In the genomic region with DNA sequence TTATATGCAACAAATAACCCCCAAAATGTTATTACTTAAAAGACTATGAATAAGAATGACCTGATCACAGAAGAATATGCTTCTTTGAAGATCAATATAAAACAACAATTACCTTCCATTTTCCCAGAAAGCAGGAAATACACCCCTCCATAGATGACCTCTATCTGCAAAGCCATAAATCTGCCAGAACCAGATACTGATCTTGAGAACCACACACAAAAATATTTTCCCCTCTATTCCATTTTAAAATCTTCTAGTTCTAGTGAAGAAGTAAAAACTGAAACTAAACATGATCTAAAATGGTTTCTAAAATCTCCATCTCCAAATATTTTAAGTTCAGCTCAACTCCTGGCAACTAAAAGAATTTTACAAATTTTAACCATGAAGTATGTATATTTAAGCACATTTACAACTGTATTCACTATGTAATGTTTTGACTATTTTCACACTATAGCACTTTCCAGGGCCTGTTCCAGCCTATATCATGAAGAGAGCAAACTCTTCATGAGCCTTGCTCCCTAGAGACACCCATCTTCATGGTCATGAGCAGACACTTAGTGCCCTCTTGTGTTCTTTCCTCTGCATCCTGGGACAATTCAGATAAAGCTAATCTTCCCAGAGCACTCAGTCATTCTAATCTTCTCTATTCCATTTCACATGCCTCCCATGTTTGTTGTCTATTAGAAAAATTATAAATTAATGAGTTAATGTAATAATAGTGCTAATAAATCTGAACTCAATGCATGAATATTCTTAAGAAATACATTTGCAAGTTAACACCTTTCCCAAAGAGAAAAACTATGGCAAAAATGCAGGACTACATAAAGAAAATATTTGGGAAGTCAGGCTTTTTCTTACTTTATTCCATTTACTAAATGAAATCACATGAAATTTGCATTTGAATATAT, we compare ENCODE assay signal across 8 cellular contexts.
DNase-seq lines count a peak whose midpoint lies in the region; FAIRE-seq and TF ChIP-seq lines count a peak whose summit lies in the region.

No MANE protein-coding gene starts in this region.

- peak; percentile 43 for DNase-seq in DMS53 (lab: John Stamatoyannopoulos, UW)
- peak; percentile 6 to 63 for DNase-seq in SW 1271 (lab: John Stamatoyannopoulos, UW)
- DNase-seq in foreskin fibroblast: peak in 1 of 2 donors; percentile 57
- DNase-seq in urothelium cell line (ENCODE audit: low spot score): peak; percentile 21
- DNase-seq in stimulated activated CD4-positive, alpha-beta T cell treated with anti-CD3 and anti-CD28 coated beads, Interleukin-15, amount 100 ng/mL, for 24 hours: no peak
- no peak for DNase-seq in GF-D8 (lab: John Stamatoyannopoulos, UW)
- DNase-seq in GM12892 (ENCODE audit: insufficient read length): no peak

- TF ChIP-seq RAD21 in Ishikawa (IDR thresholded peaks at IDR 0.05; ENCODE audit: low read depth): peak; percentile 45; the same call in 1 of the 2 replicates

- H3K4me3 ChIP-seq in foreskin fibroblast (ENCODE audit: low read depth in 1 of 2, low read length in 2 of 2): no peak overlapping the region

- no peak for TF ChIP-seq EP300 in Ishikawa (IDR thresholded peaks at IDR 0.05; ENCODE audit: borderline replicate concordance)

- peak; percentile 48 for TF ChIP-seq CTCF in foreskin fibroblast (IDR thresholded peaks at IDR 0.05; ENCODE audit: low read depth, low read length)

- no peak for TF ChIP-seq POLR2A in GM12892 (IDR thresholded peaks at IDR 0.05; ENCODE audit: low read depth, low read length)

- FAIRE-seq in urothelium cell line (lab: Jason Lieb, UNC) (no peak), GM12892 (lab: Jason Lieb, UNC) (no peak)

TF ChIP-seq in Ishikawa, 13 proteins besides CTCF, POLR2A, EP300 and RAD21:
- TF ChIP-seq, protein P1, sequence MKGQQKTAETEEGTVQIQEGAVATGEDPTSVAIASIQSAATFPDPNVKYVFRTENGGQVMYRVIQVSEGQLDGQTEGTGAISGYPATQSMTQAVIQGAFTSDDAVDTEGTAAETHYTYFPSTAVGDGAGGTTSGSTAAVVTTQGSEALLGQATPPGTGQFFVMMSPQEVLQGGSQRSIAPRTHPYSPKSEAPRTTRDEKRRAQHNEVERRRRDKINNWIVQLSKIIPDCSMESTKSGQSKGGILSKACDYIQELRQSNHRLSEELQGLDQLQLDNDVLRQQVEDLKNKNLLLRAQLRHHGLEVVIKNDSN (IDR thresholded peaks at IDR 0.05): no peak
- TF ChIP-seq TCF12 (IDR thresholded peaks at IDR 0.05; ENCODE audit: low read depth): no peak
- no peak for TF ChIP-seq CREB1 (IDR thresholded peaks at IDR 0.05; ENCODE audit: low read depth)
- TF ChIP-seq, protein P2, sequence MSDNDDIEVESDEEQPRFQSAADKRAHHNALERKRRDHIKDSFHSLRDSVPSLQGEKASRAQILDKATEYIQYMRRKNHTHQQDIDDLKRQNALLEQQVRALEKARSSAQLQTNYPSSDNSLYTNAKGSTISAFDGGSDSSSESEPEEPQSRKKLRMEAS (IDR thresholded peaks at IDR 0.05): no peak
- no peak for TF ChIP-seq NFIC (IDR thresholded peaks at IDR 0.05)
- TF ChIP-seq TAF1 (IDR thresholded peaks at IDR 0.05; ENCODE audit: low read depth): no peak
- no peak for TF ChIP-seq YY1 (IDR thresholded peaks at IDR 0.05; ENCODE audit: low read depth)
- TF ChIP-seq, protein P3, sequence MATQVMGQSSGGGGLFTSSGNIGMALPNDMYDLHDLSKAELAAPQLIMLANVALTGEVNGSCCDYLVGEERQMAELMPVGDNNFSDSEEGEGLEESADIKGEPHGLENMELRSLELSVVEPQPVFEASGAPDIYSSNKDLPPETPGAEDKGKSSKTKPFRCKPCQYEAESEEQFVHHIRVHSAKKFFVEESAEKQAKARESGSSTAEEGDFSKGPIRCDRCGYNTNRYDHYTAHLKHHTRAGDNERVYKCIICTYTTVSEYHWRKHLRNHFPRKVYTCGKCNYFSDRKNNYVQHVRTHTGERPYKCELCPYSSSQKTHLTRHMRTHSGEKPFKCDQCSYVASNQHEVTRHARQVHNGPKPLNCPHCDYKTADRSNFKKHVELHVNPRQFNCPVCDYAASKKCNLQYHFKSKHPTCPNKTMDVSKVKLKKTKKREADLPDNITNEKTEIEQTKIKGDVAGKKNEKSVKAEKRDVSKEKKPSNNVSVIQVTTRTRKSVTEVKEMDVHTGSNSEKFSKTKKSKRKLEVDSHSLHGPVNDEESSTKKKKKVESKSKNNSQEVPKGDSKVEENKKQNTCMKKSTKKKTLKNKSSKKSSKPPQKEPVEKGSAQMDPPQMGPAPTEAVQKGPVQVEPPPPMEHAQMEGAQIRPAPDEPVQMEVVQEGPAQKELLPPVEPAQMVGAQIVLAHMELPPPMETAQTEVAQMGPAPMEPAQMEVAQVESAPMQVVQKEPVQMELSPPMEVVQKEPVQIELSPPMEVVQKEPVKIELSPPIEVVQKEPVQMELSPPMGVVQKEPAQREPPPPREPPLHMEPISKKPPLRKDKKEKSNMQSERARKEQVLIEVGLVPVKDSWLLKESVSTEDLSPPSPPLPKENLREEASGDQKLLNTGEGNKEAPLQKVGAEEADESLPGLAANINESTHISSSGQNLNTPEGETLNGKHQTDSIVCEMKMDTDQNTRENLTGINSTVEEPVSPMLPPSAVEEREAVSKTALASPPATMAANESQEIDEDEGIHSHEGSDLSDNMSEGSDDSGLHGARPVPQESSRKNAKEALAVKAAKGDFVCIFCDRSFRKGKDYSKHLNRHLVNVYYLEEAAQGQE (IDR thresholded peaks at IDR 0.05; ENCODE audit: low read depth): no peak
- TF ChIP-seq FOXM1 (IDR thresholded peaks at IDR 0.05; ENCODE audit: borderline replicate concordance, low read depth): no peak
- TF ChIP-seq TEAD4 (IDR thresholded peaks at IDR 0.05): no peak
- no peak for TF ChIP-seq EGR1 (IDR thresholded peaks at IDR 0.05)
- TF ChIP-seq CEBPB (IDR thresholded peaks at IDR 0.05): no peak
- TF ChIP-seq ZBTB7A (IDR thresholded peaks at IDR 0.05; ENCODE audit: low read depth): no peak

Comparison
In these comparisons a context has a peak if more than half of its experiments do, and no peak if none do; other contexts are left out.
1. DNase-seq: peak in DMS53 (single experiment), SW 1271 (2 of 2) and urothelium cell line (single experiment); none in stimulated activated CD4-positive, alpha-beta T cell treated with anti-CD3 and anti-CD28 coated beads, Interleukin-15, amount 100 ng/mL, for 24 hours (single experiment), GF-D8 (single experiment) and GM12892 (single experiment).